In genomic region chr6:166516256-166516655, GRCh38 we compare ENCODE assay signal across 24 cellular contexts.
DNase-seq lines count a peak whose midpoint lies in the region; ATAC-seq and TF ChIP-seq lines count a peak whose summit lies in the region.
"Had no signal": no experiment of that assay in that cellular context is flagged by ENCODE, and none has a peak within 500 bp of the region (broad histone marks: within the 10 kb centered on the region; RNA-seq: fewer than 3 reads in every experiment).

No MANE protein-coding gene starts in this region.

- DNase-seq in RWPE1 (ENCODE audit: low spot score) (no peak), fibroblast of pulmonary artery (ENCODE audit: low read depth) (peak; percentile 38), neural progenitor cell (ENCODE audit: low spot score) (peak; percentile 24), MM.1S (no peak), NCI-H1048 (lab: John Stamatoyannopoulos, UW) (no peak)
- DNase-seq: BE2C; CD4-positive, alpha-beta memory T cell; DMS153; GDM1; HCEC 1CT; MG63; NCI-H1105 treated with DMSO at 0.1 percent for 48 hours; NCI-H1694; NCI-H2081 treated with DMSO at 0.1 percent for 48 hours; NCI-H446 treated with DMSO at 0.1 percent for 48 hours; NCI-H69; NK-92 treated with Interleukin-12 subunit alpha and Interleukin-12 subunit beta, amount 100 ng/mL, for 24 hours; SHP77 had no signal

- peaks cover 4% of the 10 kb centered on the region for H3K27me3 Mint-ChIP-seq in neural progenitor cell (ENCODE audit: insufficient read depth, low read depth)
- H3K27me3 Mint-ChIP-seq: CD4-positive, alpha-beta memory T cell had no signal

- H3K4me3 ChIP-seq in BLaER1 (no peak overlapping the region), fibroblast of pulmonary artery (replicated peaks; ENCODE audit: low read depth, low read length) (no peak overlapping the region), neural progenitor cell (no peak overlapping the region), MM.1S (ENCODE audit: low read length) (no peak overlapping the region)
- H3K4me3 ChIP-seq: GM23338, MG63, SK-N-MC had no signal

- TF ChIP-seq CTCF in RWPE1 (conservative IDR thresholded peaks at IDR 0.05; ENCODE audit: low read depth) (no peak), fibroblast of pulmonary artery (IDR thresholded peaks at IDR 0.05; ENCODE audit: low read length, missing control alignments) (no peak), neural progenitor cell (IDR thresholded peaks at IDR 0.05) (no peak), MM.1S (IDR thresholded peaks at IDR 0.05; ENCODE audit: low read length) (no peak)

- H3K27ac Mint-ChIP-seq in neural progenitor cell = peak overlapping the region; percentile 72
- H3K27ac Mint-ChIP-seq: CD4-positive, alpha-beta memory T cell; GM23338 had no signal

- H3K4me1 Mint-ChIP-seq in neural progenitor cell = peaks cover 26% of the 10 kb centered on the region

- H3K9ac ChIP-seq in BLaER1 = no peak overlapping the region
- no peak overlapping the region for H3K9ac ChIP-seq in neural progenitor cell
- no peak overlapping the region for H3K9ac ChIP-seq in MM.1S (ENCODE audit: low read length)
- H3K9ac ChIP-seq: KMS-11 had no signal

- H3K4me3 Mint-ChIP-seq in neural progenitor cell = peak overlapping the region; percentile 4
- H3K4me3 Mint-ChIP-seq: CD4-positive, alpha-beta memory T cell; GM23338 had no signal

- H3K4me1 ChIP-seq in BLaER1 (peaks cover 34% of the 10 kb centered on the region), neural progenitor cell (peaks cover 19% of the 10 kb centered on the region), MM.1S (ENCODE audit: low read length) (no peaks in the 10 kb centered on the region)
- H3K4me1 ChIP-seq: BE2C had no signal

- CTCF ChIA-PET in RWPE1 (lab: Yijun Ruan, JAX) = interaction anchor here (1.4 kb wide), 1 partner anchor 8 kb away, joined by 3 read pairs; no protein-coding TSS in a partner anchor

- H3K9me3 Mint-ChIP-seq in neural progenitor cell = peaks cover 11% of the 10 kb centered on the region

- ATAC-seq in HG03139 (IDR thresholded peaks at IDR 0.05; ENCODE audit: unreplicated experiment) = no peak
- ATAC-seq in HG02610 (IDR thresholded peaks at IDR 0.05; ENCODE audit: unreplicated experiment) = no peak
- ATAC-seq: GM23338 had no signal

- peaks cover 18% of the 10 kb centered on the region for H3K9me3 ChIP-seq in BLaER1
- H3K9me3 ChIP-seq in neural progenitor cell (ENCODE audit: low read depth) = no peaks in the 10 kb centered on the region
- H3K9me3 ChIP-seq in MM.1S (replicated peaks; ENCODE audit: insufficient read depth, low read length) = no peaks in the 10 kb centered on the region
- H3K9me3 ChIP-seq: BE2C, MG63 had no signal

- POLR2A ChIA-PET in RWPE1 (lab: Yijun Ruan, JAX; ENCODE audit: low non-redundant PET) = no interaction called here

- no peaks in the 10 kb centered on the region for H4K20me1 ChIP-seq in BLaER1
- H4K20me1 ChIP-seq in neural progenitor cell (ENCODE audit: low read depth) = no peaks in the 10 kb centered on the region
- no peaks in the 10 kb centered on the region for H4K20me1 ChIP-seq in MM.1S (ENCODE audit: insufficient read depth, low read length)

- H3K36me3 ChIP-seq in BLaER1 = no peaks in the 10 kb centered on the region
- H3K36me3 ChIP-seq in neural progenitor cell = no peaks in the 10 kb centered on the region
- no peaks in the 10 kb centered on the region for H3K36me3 ChIP-seq in MM.1S (replicated peaks; ENCODE audit: insufficient read depth, low read length)
- H3K36me3 ChIP-seq: BE2C, MG63 had no signal

- H3F3A ChIP-seq in neural progenitor cell (ENCODE audit: low read depth) (peaks cover 18% of the 10 kb centered on the region), MM.1S (ENCODE audit: insufficient read depth, low read length) (no peaks in the 10 kb centered on the region)

- H3K27me3 ChIP-seq in BLaER1 (no peaks in the 10 kb centered on the region), neural progenitor cell (no peaks in the 10 kb centered on the region), MM.1S (replicated peaks; ENCODE audit: insufficient read depth, low read length) (no peaks in the 10 kb centered on the region)
- H3K27me3 ChIP-seq: BE2C, MG63 had no signal

- H3K4me2 ChIP-seq in BLaER1 = peak overlapping the region; percentile 51; the same call in 1 of the 2 replicates
- H3K4me2 ChIP-seq in neural progenitor cell = peak overlapping the region; percentile 47
- H3K4me2 ChIP-seq in MM.1S (ENCODE audit: low read depth, low read length) = no peak overlapping the region
- H3K4me2 ChIP-seq: GM23338, KMS-11 had no signal

- H3K79me2 ChIP-seq in neural progenitor cell (ENCODE audit: low read depth) = no peaks in the 10 kb centered on the region
- no peaks in the 10 kb centered on the region for H3K79me2 ChIP-seq in MM.1S (ENCODE audit: low read length)

- peaks cover 31% of the 10 kb centered on the region for H3K36me3 Mint-ChIP-seq in neural progenitor cell

- H2AFZ ChIP-seq in neural progenitor cell (replicated peaks) = peak overlapping the region; percentile 11
- no peak overlapping the region for H2AFZ ChIP-seq in MM.1S (ENCODE audit: low read length)
- H2AFZ ChIP-seq: GM23338 had no signal

- H3K9me2 ChIP-seq in MM.1S (replicated peaks; ENCODE audit: insufficient read depth, low read length) = no peaks in the 10 kb centered on the region

- H3K27ac ChIP-seq in BLaER1 = no peak overlapping the region
- H3K27ac ChIP-seq in RWPE1 = peak overlapping the region; percentile 33
- H3K27ac ChIP-seq in neural progenitor cell = peak overlapping the region; percentile 73
- H3K27ac ChIP-seq in MM.1S (ENCODE audit: low read length) = no peak overlapping the region
- H3K27ac ChIP-seq: KMS-11, SK-N-MC had no signal

Comparison
In these comparisons a context has a peak if more than half of its experiments do, and no peak if none do; other contexts are left out.
1. H3K27ac ChIP-seq: peak in RWPE1 (single experiment) and neural progenitor cell (single experiment); none in BLaER1 (single experiment) and MM.1S (single experiment).
2. DNase-seq: peak in fibroblast of pulmonary artery (single experiment) and neural progenitor cell (single experiment); none in RWPE1 (single experiment), MM.1S (single experiment) and NCI-H1048 (single experiment).